16 cellular contexts compared by ENCODE assay signal in the genomic region with DNA sequence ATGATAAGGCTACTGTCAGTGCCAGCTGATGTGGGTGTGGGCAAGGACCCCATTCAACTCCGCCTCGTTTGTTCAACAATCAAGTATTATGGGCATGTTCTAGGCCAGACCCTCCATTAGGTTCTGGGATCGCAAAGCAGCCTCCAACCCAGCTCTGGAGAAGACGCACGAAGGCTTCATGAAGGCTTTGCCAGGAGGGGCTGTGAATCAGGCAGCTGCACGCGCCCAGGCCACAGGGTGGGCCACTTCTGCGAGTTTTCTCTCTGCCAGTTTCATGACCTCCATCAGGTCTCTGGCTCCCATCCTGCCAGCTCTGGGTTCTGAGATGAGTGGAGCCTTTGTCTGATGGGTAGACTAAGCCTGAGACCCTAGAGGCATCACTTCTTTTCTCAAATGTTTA.
"Had no signal": no experiment of that assay in that cellular context is flagged by ENCODE, and none has a peak within 500 bp of the region (broad histone marks: within the 10 kb centered on the region; RNA-seq: fewer than 3 reads in every experiment).

No MANE protein-coding gene starts in this region.

- H3K27ac Mint-ChIP-seq: activated CD4-positive, alpha-beta T cell treated with anti-CD3 and anti-CD28 coated beads, Interleukin-2, amount 10 ng/mL, durations not matched to agents 7 days and 5 days; activated naive CD8-positive, alpha-beta T cell; mesothelial cell of epicardium; nephron progenitor cell had no signal

- H3K36me3 Mint-ChIP-seq: brain had no signal

- DNase-seq: activated CD4-positive, alpha-beta T cell treated with anti-CD3 and anti-CD28 coated beads, Interleukin-2, amount 10 ng/mL, durations not matched to agents 7 days and 5 days; activated gamma-delta T cell; activated T-cell treated with anti-CD3 and anti-CD28 coated beads, Interleukin-2, amount 50 U/mL, for 1 hour; amniotic stem cell; cortex of kidney; effector CD4-positive, alpha-beta T cell; hypothalamus; left ventricle myocardium superior; nephron progenitor cell; ovary; stimulated activated CD4-positive, alpha-beta T cell treated with anti-CD3 and anti-CD28 coated beads, Interleukin-4, amount 100 ng/mL, for 1 hour; stimulated activated naive CD4-positive, alpha-beta T cell had no signal

- H3K27me3 Mint-ChIP-seq: activated CD4-positive, alpha-beta T cell treated with anti-CD3 and anti-CD28 coated beads, Interleukin-2, amount 10 ng/mL, durations not matched to agents 7 days and 5 days had no signal

- H3K9me3 ChIP-seq: ovary had no signal

- H3K4me1 Mint-ChIP-seq: activated CD4-positive, alpha-beta T cell treated with anti-CD3 and anti-CD28 coated beads, Interleukin-2, amount 10 ng/mL, durations not matched to agents 7 days and 5 days had no signal

- H3K4me1 ChIP-seq: tibial artery had no signal

- ATAC-seq: left ventricle myocardium superior had no signal

- H3K27ac ChIP-seq: ovary, tibial artery had no signal

- H3K4me3 Mint-ChIP-seq: activated CD4-positive, alpha-beta T cell treated with anti-CD3 and anti-CD28 coated beads, Interleukin-2, amount 10 ng/mL, durations not matched to agents 7 days and 5 days; activated naive CD8-positive, alpha-beta T cell; brain; mesothelial cell of epicardium; nephron progenitor cell had no signal

- H3K27me3 ChIP-seq: ovary had no signal

- H3K4me3 ChIP-seq: ovary, tibial artery had no signal

- H3K36me3 ChIP-seq: ovary, tibial artery had no signal
